1 cellular context compared by ENCODE assay signal in genomic region chr17:19013806-19014627, GRCh38.
TF ChIP-seq lines count a peak whose summit lies in the region.

No MANE protein-coding gene starts in this region.

TF ChIP-seq in GM23338, 12 proteins besides CTCF, POLR2A, EP300 and RAD21 (continued from another document):
- TF ChIP-seq ZNF462 (CRISPR knock-in tag; IDR thresholded peaks at IDR 0.05) (no peak), ETS1 (IDR thresholded peaks at IDR 0.05) (no peak), ZNF114 (CRISPR knock-in tag; IDR thresholded peaks at IDR 0.05) (no peak), EZH2phosphoT487 (IDR thresholded peaks at IDR 0.05; ENCODE audit: unreplicated experiment) (no peak), JUNB (IDR thresholded peaks at IDR 0.05; ENCODE audit: unreplicated experiment) (no peak), NANOG (IDR thresholded peaks at IDR 0.05; ENCODE audit: borderline replicate concordance) (no peak)
